Comparison of ENCODE assay signal across 8 cellular contexts in genomic region chr18:70069381-70069780, GRCh38.
"Had no signal": no experiment of that assay in that cellular context is flagged by ENCODE, and none has a peak within 500 bp of the region (broad histone marks: within the 10 kb centered on the region; RNA-seq: fewer than 3 reads in every experiment).

No MANE protein-coding gene starts in this region.

- H2AFZ ChIP-seq: GM23248 had no signal

- FAIRE-seq: H54, HTR-8/SVneo had no signal

- H3K27ac ChIP-seq: GM23248, KMS-11 had no signal

- DNase-seq: GM23248, GOT3, H9, HCEC 1CT, KBM-7 had no signal

- H3K4me3 ChIP-seq: GM23248 had no signal

- H3K4me2 ChIP-seq: KMS-11 had no signal

- H3K9ac ChIP-seq: GM23248, KMS-11 had no signal
